ENCODE assay signal across 21 cellular contexts in genomic region chr4:6889736-6890324, GRCh38.
"Had no signal": no experiment of that assay in that cellular context is flagged by ENCODE, and none has a peak within 500 bp of the region (broad histone marks: within the 10 kb centered on the region; RNA-seq: fewer than 3 reads in every experiment).

No MANE protein-coding gene starts in this region.

- ATAC-seq: activated naive CD4-positive, alpha-beta T cell treated with anti-CD3 and anti-CD28 coated beads, Interleukin-2, amount 50 U/mL, for 72 hours; natural killer cell treated with Interleukin-12 subunit alpha and Interleukin-12 subunit beta and Interleukin-15 and Interleukin-18, amount 100 ng/mL, for 72 hours; SK-N-SH treated with all-trans-retinoic acid at 6 μM for 48 hours; stimulated activated naive CD8-positive, alpha-beta T cell treated with anti-CD3 and anti-CD28 coated beads, Interleukin-15, amount 100 ng/mL, for 72 hours; WTC11 had no signal

- H3K27me3 ChIP-seq: adrenal gland, ascending aorta, brain microvascular endothelial cell, esophagus muscularis mucosa, heart right ventricle, suprapubic skin, tibial nerve had no signal

- H3K4me3 ChIP-seq: adrenal gland, ascending aorta, esophagus muscularis mucosa, heart right ventricle, suprapubic skin, tibial nerve had no signal

- H3K36me3 Mint-ChIP-seq: natural killer cell treated with Interleukin-12 subunit alpha and Interleukin-12 subunit beta and Interleukin-15 and Interleukin-18, amount 100 ng/mL, for 72 hours had no signal

- H3K9me3 ChIP-seq: adrenal gland, ascending aorta, esophagus muscularis mucosa, suprapubic skin had no signal

- H3K27ac Mint-ChIP-seq: activated naive CD4-positive, alpha-beta T cell treated with anti-CD3 and anti-CD28 coated beads, Interleukin-2, amount 50 U/mL, for 72 hours; WTC11 had no signal

- H3K27ac ChIP-seq: adrenal gland, ascending aorta, brain microvascular endothelial cell, esophagus muscularis mucosa, heart right ventricle, suprapubic skin, tibial nerve had no signal

- H3K27me3 Mint-ChIP-seq: natural killer cell treated with Interleukin-12 subunit alpha and Interleukin-12 subunit beta and Interleukin-15 and Interleukin-18, amount 100 ng/mL, for 72 hours; stimulated activated naive CD8-positive, alpha-beta T cell treated with anti-CD3 and anti-CD28 coated beads, Interleukin-15, amount 100 ng/mL, for 72 hours had no signal

- H3K36me3 ChIP-seq: adrenal gland, ascending aorta, brain microvascular endothelial cell, esophagus muscularis mucosa, heart right ventricle, suprapubic skin, tibial nerve had no signal

- DNase-seq: activated CD4-positive, alpha-beta T cell treated with anti-CD3 and anti-CD28 coated beads, Interleukin-2, amount 50 U/mL, for 48 hours; activated gamma-delta T cell treated with Interleukin-2 at 50 U/mL for 16 hours; brain microvascular endothelial cell; caudate nucleus; effector memory CD4-positive, alpha-beta T cell; heart right ventricle; islet precursor cell; left cardiac atrium; nucleus accumbens; stimulated activated CD4-positive, alpha-beta T cell treated with anti-CD3 and anti-CD28 coated beads, Interleukin-4, amount 100 ng/mL, for 1 hour; stimulated activated naive CD8-positive, alpha-beta T cell treated with anti-CD3 and anti-CD28 coated beads, Interleukin-15, amount 100 ng/mL, for 72 hours; T-helper 9 cell had no signal

- H3K4me3 Mint-ChIP-seq: natural killer cell treated with Interleukin-12 subunit alpha and Interleukin-12 subunit beta and Interleukin-15 and Interleukin-18, amount 100 ng/mL, for 72 hours; stimulated activated naive CD8-positive, alpha-beta T cell treated with anti-CD3 and anti-CD28 coated beads, Interleukin-15, amount 100 ng/mL, for 72 hours; WTC11 had no signal

- H3K9me3 Mint-ChIP-seq: natural killer cell treated with Interleukin-12 subunit alpha and Interleukin-12 subunit beta and Interleukin-15 and Interleukin-18, amount 100 ng/mL, for 72 hours had no signal
